In the genomic region with DNA sequence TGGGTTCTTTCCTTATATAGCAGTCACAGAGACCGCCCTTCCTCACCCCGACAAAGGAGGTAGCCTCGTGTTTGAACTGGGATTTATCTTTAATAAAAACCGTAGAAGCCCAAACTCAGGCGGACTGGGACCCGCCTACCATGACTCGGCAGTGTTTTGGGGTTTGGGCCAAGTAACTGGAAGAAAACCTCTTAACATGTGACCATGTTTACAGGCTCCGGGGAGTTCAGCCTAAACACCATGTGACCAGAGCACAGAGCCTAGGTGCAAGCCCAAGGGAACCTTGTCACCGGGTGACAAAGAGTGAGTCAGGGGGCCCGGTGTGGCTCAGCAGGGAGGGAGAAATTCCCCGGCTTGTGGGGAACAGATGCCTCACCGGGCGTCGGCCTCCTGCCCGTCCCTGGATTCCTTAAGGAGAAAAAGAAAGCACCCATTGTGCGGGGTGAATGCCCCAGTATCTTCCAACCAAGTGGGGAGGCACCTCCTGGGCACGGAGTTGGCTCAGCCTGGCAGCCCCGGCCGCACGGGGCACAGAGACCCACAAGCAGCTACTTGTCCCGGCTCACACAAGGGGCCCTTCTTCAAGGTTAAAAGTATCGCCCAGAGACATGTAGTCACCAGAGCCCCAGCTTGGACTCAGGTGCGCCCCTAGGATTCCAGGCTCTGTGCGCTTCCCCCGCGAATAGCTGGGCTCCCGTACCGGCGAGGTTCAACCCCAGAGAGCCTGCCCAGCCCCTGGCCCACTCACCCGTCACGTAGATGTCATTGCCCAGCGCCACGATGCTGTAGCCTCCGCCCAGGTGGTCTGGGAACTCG, we compare ENCODE assay signal across 7 cellular contexts. TPM values are rescaled to one million over a fixed set of nuclear protein-coding genes. Genes with fewer than 3 reads are reported as not detected.
DNase-seq lines count a peak whose midpoint lies in the region; ATAC-seq, FAIRE-seq and TF ChIP-seq lines count a peak whose summit lies in the region.

No MANE protein-coding gene starts in this region.

- peak overlapping the region; percentile 49 for H2AK5ac ChIP-seq in neuronal stem cell (ENCODE audit: low read depth, low read length)

- TF ChIP-seq POLR2A in testis (IDR thresholded peaks at IDR 0.05), result peak; percentile 27

- H3K4me3 ChIP-seq in SJSA1 (peak overlapping the region; percentile 66), neuronal stem cell (ENCODE audit: low read length in 2 of 2) (peak overlapping the region; percentile 68 to 95), testis (peak overlapping the region; percentile 96)

- peak; percentile 83 for FAIRE-seq in GM18507 (lab: Jason Lieb, UNC)

- peak overlapping the region; percentile 100 for H3K9ac ChIP-seq in neuronal stem cell (ENCODE audit: low read depth, low read length, poor library complexity)

- H3K27ac ChIP-seq in SJSA1 (peak overlapping the region; percentile 55), neuronal stem cell (replicated peaks; ENCODE audit: low read length) (no peak overlapping the region), testis (peak overlapping the region; percentile 97 to 99)

- H2BK120ac ChIP-seq in neuronal stem cell (ENCODE audit: low read depth, low read length), result no peak overlapping the region

- H3K36me3 ChIP-seq in SJSA1 (peaks cover 31% of the 10 kb centered on the region), neuronal stem cell (replicated peaks in 1 of 2; ENCODE audit: control insufficient read depth in 2 of 2, insufficient read depth in 2 of 2, low read length in 2 of 2) (peaks cover 17 to 31% of the 10 kb centered on the region in 2 donors), testis (ENCODE audit: low read depth, missing control alignments) (no peaks in the 10 kb centered on the region)

- no peak overlapping the region for H4K91ac ChIP-seq in neuronal stem cell (ENCODE audit: low read depth, low read length, poor library complexity)

- peak overlapping the region; percentile 91 for H2AFZ ChIP-seq in neuronal stem cell (ENCODE audit: low read length)

- H3K4me1 ChIP-seq in SJSA1 (replicated peaks) (peaks cover 42% of the 10 kb centered on the region), neuronal stem cell (ENCODE audit: control insufficient read depth in 2 of 2, insufficient read depth in 1 of 2, low read depth in 1 of 2, low read length in 2 of 2) (peaks cover 17 to 19% of the 10 kb centered on the region in 2 donors), testis (peaks cover 49% of the 10 kb centered on the region)

- no peaks in the 10 kb centered on the region for H3K9me3 ChIP-seq in SJSA1 (replicated peaks)
- no peaks in the 10 kb centered on the region for H3K9me3 ChIP-seq in neuronal stem cell (replicated peaks in 1 of 2; ENCODE audit: control insufficient read depth in 2 of 2, insufficient read depth in 1 of 2, low read depth in 1 of 2, low read length in 2 of 2)
- no peaks in the 10 kb centered on the region for H3K9me3 ChIP-seq in testis

- H3K79me1 ChIP-seq in neuronal stem cell (ENCODE audit: low read depth, low read length), result peaks cover 23% of the 10 kb centered on the region

- peak overlapping the region; percentile 96 for H3K4me2 ChIP-seq in neuronal stem cell (ENCODE audit: insufficient read depth, low read length, poor library complexity, severe bottlenecking)

- no peak overlapping the region for H3K4ac ChIP-seq in neuronal stem cell (ENCODE audit: low read length)

- H3K27me3 ChIP-seq in SJSA1 (replicated peaks) (no peaks in the 10 kb centered on the region), neuronal stem cell (ENCODE audit: control insufficient read depth in 3 of 3, insufficient read depth in 3 of 3, low read depth in 1 of 3, low read length in 3 of 3) (peaks cover 0 to 6% (median 0%) of the 10 kb centered on the region in 3 experiments), testis (no peaks in the 10 kb centered on the region)

- H3K18ac ChIP-seq in neuronal stem cell (ENCODE audit: low read length), result peak overlapping the region; percentile 90

- no CpG with 5 or more reads among the region's 35 CpGs for WGBS in neuronal stem cell (ENCODE audit: extremely low coverage in 2 of 2, insufficient read length in 2 of 2, insufficient replicate concordance in 1 of 2), 2 donors
- WGBS in testis, 2 donors, result 0% methylated on average over 20 to 21 of the region's 35 CpGs

- intact Hi-C loops in testis (cut with DNase I; ENCODE audit: low total_unique reads), result no loop called here

- peak overlapping the region; percentile 43 for H2BK5ac ChIP-seq in neuronal stem cell (ENCODE audit: low read length)

- peak overlapping the region; percentile 97 for H2BK15ac ChIP-seq in neuronal stem cell (ENCODE audit: low read length)

- H3K23ac ChIP-seq in neuronal stem cell (ENCODE audit: low read depth, low read length, poor library complexity), result peak overlapping the region; percentile 89

- peak; percentile 24 for ATAC-seq in HG03280 (IDR thresholded peaks at IDR 0.05; ENCODE audit: unreplicated experiment)

- TF ChIP-seq CTCF in testis (IDR thresholded peaks at IDR 0.05), result no peak

- H4K8ac ChIP-seq in neuronal stem cell (ENCODE audit: low read depth, low read length), result no peak overlapping the region

- DNase-seq in GM18507 (ENCODE audit: extremely low spot score, insufficient read length, low read depth), result no peak
- DNase-seq in SJSA1 (ENCODE audit: low read depth in 1 of 2, low spot score in 2 of 2), result peak; percentile 83 to 90
- DNase-seq in activated naive CD4-positive, alpha-beta T cell treated with Interleukin-2 at 50 U/mL for 16 hours, result peak; percentile 87
- peak; percentile 77 for DNase-seq in foreskin melanocyte
- DNase-seq in neuronal stem cell (ENCODE audit: low spot score), result no peak
- DNase-seq in testis, result peak; percentile 90

- H3K14ac ChIP-seq in neuronal stem cell (ENCODE audit: low read length), result no peak overlapping the region

- H2BK12ac ChIP-seq in neuronal stem cell (ENCODE audit: low read length), result no peak overlapping the region

RNA-seq across cellular contexts. Expression of gene KLHL21, which starts 1.4 kb away (rescaled TPM):
- 19.9 and 26.4 TPM in 2 replicates for total RNA-seq in SJSA1 (2014; rRNA removed; shearing (Covaris generic))
- 4.7 TPM for polyA plus RNA-seq in neuronal stem cell (2013, experiment 1 of 2)
- 4.8 TPM for polyA plus RNA-seq in neuronal stem cell (2013, experiment 2 of 2)
- 10 to 100 TPM; 71.7 to 84.6 TPM for total RNA-seq in testis
- 31.1 TPM for polyA plus RNA-seq in testis (ENCODE audit: insufficient read depth, low read depth, low replicate concordance)

RNA-seq across cellular contexts. Expression of gene PHF13, which starts 12.3 kb away (rescaled TPM):
- total RNA-seq in SJSA1 (2014; rRNA removed; shearing (Covaris generic)), result 17.6 and 18.0 TPM in 2 replicates
- polyA plus RNA-seq in neuronal stem cell (2013, experiment 1 of 2), result 25.0 TPM
- 25.4 TPM for polyA plus RNA-seq in neuronal stem cell (2013, experiment 2 of 2)
- total RNA-seq in testis, result 10 to 100 TPM; 88.1 to 94.3 TPM
- polyA plus RNA-seq in testis (ENCODE audit: insufficient read depth, low read depth, low replicate concordance), result 70.8 TPM

RNA-seq across cellular contexts. Expression of gene ZBTB48, which starts 21.5 kb away (rescaled TPM):
- total RNA-seq in SJSA1 (2014; rRNA removed; shearing (Covaris generic)), result 13.4 and 32.5 TPM in 2 replicates
- 18.4 TPM for polyA plus RNA-seq in neuronal stem cell (2013, experiment 1 of 2)
- 16.7 TPM for polyA plus RNA-seq in neuronal stem cell (2013, experiment 2 of 2)
- total RNA-seq in testis, result 10 to 100 TPM; 58.9 to 70.7 TPM
- polyA plus RNA-seq in testis (ENCODE audit: insufficient read depth, low read depth, low replicate concordance), result 80.7 TPM

RNA-seq across cellular contexts. Expression of gene THAP3, which starts 23.4 kb away (rescaled TPM):
- 28.8 and 29.0 TPM in 2 replicates for total RNA-seq in SJSA1 (2014; rRNA removed; shearing (Covaris generic))
- 25.4 TPM for polyA plus RNA-seq in neuronal stem cell (2013, experiment 1 of 2)
- polyA plus RNA-seq in neuronal stem cell (2013, experiment 2 of 2), result 26.7 TPM
- total RNA-seq in testis, result 10 to 100 TPM; 38.6 to 41.9 TPM
- polyA plus RNA-seq in testis (ENCODE audit: insufficient read depth, low read depth, low replicate concordance), result 28.7 TPM

RNA-seq across cellular contexts. Expression of gene TAS1R1, which starts 46.1 kb away (rescaled TPM):
- total RNA-seq in SJSA1 (2014; rRNA removed; shearing (Covaris generic)), result not detected in 2 replicates
- polyA plus RNA-seq in neuronal stem cell (2013, experiment 1 of 2), result not detected
- polyA plus RNA-seq in neuronal stem cell (2013, experiment 2 of 2), result not detected
- 1 to 10 TPM; 5.3 to 5.6 TPM for total RNA-seq in testis
- 5.1 TPM for polyA plus RNA-seq in testis (ENCODE audit: insufficient read depth, low read depth, low replicate concordance)

Comparison
In these comparisons a context has a peak if more than half of its experiments do, and no peak if none do; other contexts are left out.
1. DNase-seq: peak in SJSA1 (2 of 2), activated naive CD4-positive, alpha-beta T cell treated with Interleukin-2 at 50 U/mL for 16 hours (single experiment), foreskin melanocyte (single experiment) and testis (single experiment); none in GM18507 (single experiment) and neuronal stem cell (single experiment).
2. Peak in every context shown above with its lines, with median percentiles within 50 percentile points of each other: H3K4me3 ChIP-seq.